In genomic region chrX:56813318-56813837, GRCh38 we compare ENCODE assay signal across 8 cellular contexts.
DNase-seq lines count a peak whose midpoint lies in the region; FAIRE-seq lines count a peak whose summit lies in the region.

No MANE protein-coding gene starts in this region.

- FAIRE-seq in HTR-8/SVneo (lab: Jason Lieb, UNC) = no peak

- peak; percentile 47 for DNase-seq in stimulated activated CD4-positive, alpha-beta T cell treated with anti-CD3 and anti-CD28 coated beads, Interleukin-15, amount 100 ng/mL, for 24 hours
- DNase-seq in stimulated activated CD4-positive, alpha-beta T cell treated with anti-CD3 and anti-CD28 coated beads, Interleukin-2, amount 100 ng/mL, for 48 hours = no peak
- peak; percentile 25 for DNase-seq in Jurkat, Clone E6-1 (ENCODE audit: low read depth, low spot score)
- DNase-seq in activated CD8-positive, alpha-beta memory T cell treated with anti-CD3 and anti-CD28 coated beads for 24 hours = peak; percentile 74
- DNase-seq in fibroblast of peridontal ligament (ENCODE audit: extremely low read depth) (peak; percentile 72), HTR-8/SVneo (ENCODE audit: insufficient read length, low spot score) (no peak), NCI-H2227 (lab: John Stamatoyannopoulos, UW; ENCODE audit: unreplicated experiment) (no peak)
- DNase-seq in stimulated activated CD8-positive, alpha-beta memory T cell treated with anti-CD3 and anti-CD28 coated beads, Interleukin-4, amount 100 ng/mL, for 24 hours (ENCODE audit: low read depth) = peak; percentile 22

- peak overlapping the region; percentile 5; the same call in 1 of the 2 replicates for H3K4me3 ChIP-seq in Jurkat, Clone E6-1 (ENCODE audit: low read length)

Comparison
In these comparisons a context has a peak if more than half of its experiments do, and no peak if none do; other contexts are left out.
1. DNase-seq: peak in stimulated activated CD4-positive, alpha-beta T cell treated with anti-CD3 and anti-CD28 coated beads, Interleukin-15, amount 100 ng/mL, for 24 hours (single experiment), Jurkat, Clone E6-1 (single experiment), activated CD8-positive, alpha-beta memory T cell treated with anti-CD3 and anti-CD28 coated beads for 24 hours (single experiment), fibroblast of peridontal ligament (single experiment) and stimulated activated CD8-positive, alpha-beta memory T cell treated with anti-CD3 and anti-CD28 coated beads, Interleukin-4, amount 100 ng/mL, for 24 hours (single experiment); none in stimulated activated CD4-positive, alpha-beta T cell treated with anti-CD3 and anti-CD28 coated beads, Interleukin-2, amount 100 ng/mL, for 48 hours (0 of 2), HTR-8/SVneo (single experiment) and NCI-H2227 (single experiment).